In genomic region chr1:43389326-43390313, GRCh38 we compare ENCODE assay signal across 1 cellular context.
TF ChIP-seq lines count a peak whose summit lies in the region.

Gene MED8, minus strand, starts transcription at chr1:43389800. Its CDS starts 36 bp downstream, at chr1:43389764.
Gene SZT2, plus strand, starts transcription at chr1:43389899. Its CDS starts 70 bp downstream, at chr1:43389969.

TF ChIP-seq in K562, 482 proteins besides CTCF, POLR2A, EP300 and RAD21 (continued from another document and continues in another):
- TF ChIP-seq ZNF592 (IDR thresholded peaks at IDR 0.05), result no peak
- TF ChIP-seq CEBPZ (IDR thresholded peaks at IDR 0.05; ENCODE audit: borderline replicate concordance, low read depth, low read length), result peak; percentile 78
- no peak for TF ChIP-seq ZNF785 (CRISPR knock-in tag; IDR thresholded peaks at IDR 0.05)
- TF ChIP-seq ZNF263 (CRISPR knock-in tag; IDR thresholded peaks at IDR 0.05; ENCODE audit: borderline replicate concordance), result peak; percentile 11; the same call in 1 of the 2 replicates
- no peak for TF ChIP-seq THRA (IDR thresholded peaks at IDR 0.05)
- TF ChIP-seq MAX (CRISPR knock-in tag; IDR thresholded peaks at IDR 0.05), result peak; percentile 44; the same call in 1 of the 2 replicates
- no peak for TF ChIP-seq SFPQ (IDR thresholded peaks at IDR 0.05; ENCODE audit: low read depth, low read length)
- no peak for TF ChIP-seq ZNF586 (CRISPR knock-in tag; conservative IDR thresholded peaks at IDR 0.05)
- 0 out of 2 replicates have a peak, but pooled peaks have one; percentile 22 for TF ChIP-seq ZBTB12 (CRISPR knock-in tag; IDR thresholded peaks at IDR 0.05)
- no peak for TF ChIP-seq PPARD (CRISPR knock-in tag; IDR thresholded peaks at IDR 0.05)
- no peak for TF ChIP-seq FOXJ2 (tag; IDR thresholded peaks at IDR 0.05)
- peak; percentile 100 for TF ChIP-seq GABPA (tag; conservative IDR thresholded peaks at IDR 0.05; ENCODE audit: low read depth)
- no peak for TF ChIP-seq ZNF134 (CRISPR knock-in tag; conservative IDR thresholded peaks at IDR 0.05)
- TF ChIP-seq MAZ (CRISPR knock-in tag; conservative IDR thresholded peaks at IDR 0.05 in 1 of 2, IDR thresholded peaks at IDR 0.05 in 1 of 2), result peak; percentile 56 to 61; a peak in 1 of 4 replicates
- no peak for TF ChIP-seq NUFIP1 (IDR thresholded peaks at IDR 0.05; ENCODE audit: partially characterized antibody)
- TF ChIP-seq NFIX (CRISPR knock-in tag; IDR thresholded peaks at IDR 0.05; ENCODE audit: low read depth), result no peak
- TF ChIP-seq ETV5 (CRISPR knock-in tag; IDR thresholded peaks at IDR 0.05; ENCODE audit: low read depth), result peak; percentile 80
- TF ChIP-seq HMBOX1 (IDR thresholded peaks at IDR 0.05), result no peak
- TF ChIP-seq E2F1 (CRISPR knock-in tag; IDR thresholded peaks at IDR 0.05), result peak; percentile 48; the same call in 1 of the 2 replicates
- no peak for TF ChIP-seq ZZZ3 (IDR thresholded peaks at IDR 0.05)
- TF ChIP-seq MEF2A (IDR thresholded peaks at IDR 0.05; ENCODE audit: control insufficient read depth, low read depth, low read length), result no peak
- no peak for TF ChIP-seq CCAR2 (IDR thresholded peaks at IDR 0.05; ENCODE audit: low read depth, low read length)
- no peak for TF ChIP-seq E2F3 (CRISPR knock-in tag; IDR thresholded peaks at IDR 0.05)
- no peak for TF ChIP-seq ZNF644 (tag; IDR thresholded peaks at IDR 0.05; ENCODE audit: low read depth)
- TF ChIP-seq KDM4B (IDR thresholded peaks at IDR 0.05; ENCODE audit: borderline replicate concordance in 2 of 2, low read depth in 1 of 2), result peak in 1 of 2 experiments; percentile 88; a peak in 1 of 4 replicates
- no peak for TF ChIP-seq SMARCC2 (IDR thresholded peaks at IDR 0.05; ENCODE audit: low read depth)
- 0 out of 2 replicates have a peak, but pooled peaks have one; percentile 16 for TF ChIP-seq STAG1 (CRISPR knock-in tag; IDR thresholded peaks at IDR 0.05; ENCODE audit: borderline replicate concordance)
- no peak for TF ChIP-seq CHCHD3 (CRISPR knock-in tag; IDR thresholded peaks at IDR 0.05)
- no peak for TF ChIP-seq ZNF23 (CRISPR knock-in tag; IDR thresholded peaks at IDR 0.05)
- TF ChIP-seq DPF2 (IDR thresholded peaks at IDR 0.05), result peak; percentile 82
- no peak for TF ChIP-seq ZNF282 (CRISPR knock-in tag; IDR thresholded peaks at IDR 0.05)
- no peak for TF ChIP-seq ZNF449 (CRISPR knock-in tag; IDR thresholded peaks at IDR 0.05)
- no peak; the same call in 1 of the 2 replicates for TF ChIP-seq GATAD2A (IDR thresholded peaks at IDR 0.05)
- no peak for TF ChIP-seq ZBED1 (IDR thresholded peaks at IDR 0.05)
- TF ChIP-seq TBL1XR1 (IDR thresholded peaks at IDR 0.05; ENCODE audit: low read length in 2 of 2), result peak in 1 of 2 experiments; percentile 41; a peak in 1 of 4 replicates
- TF ChIP-seq ETV6 (IDR thresholded peaks at IDR 0.05; ENCODE audit: borderline replicate concordance in 1 of 2, low read depth in 2 of 2, low read length in 1 of 2), result no peak
- no peak for TF ChIP-seq ETV6 (CRISPR knock-in tag; IDR thresholded peaks at IDR 0.05; ENCODE audit: borderline replicate concordance)
- TF ChIP-seq ARID3A (IDR thresholded peaks at IDR 0.05; ENCODE audit: borderline replicate concordance, low read depth, low read length), result no peak
- no peak for TF ChIP-seq CBFA2T2 (conservative IDR thresholded peaks at IDR 0.05)
- TF ChIP-seq SMAD1 (IDR thresholded peaks at IDR 0.05; ENCODE audit: low read depth, low read length, partially characterized antibody), result peak; percentile 45
- TF ChIP-seq PCBP2 (IDR thresholded peaks at IDR 0.05; ENCODE audit: low read depth, low read length, poor library complexity, severe bottlenecking), result no peak
- TF ChIP-seq SOX6 (IDR thresholded peaks at IDR 0.05), result peak; percentile 46
- TF ChIP-seq SP1 (CRISPR knock-in tag; IDR thresholded peaks at IDR 0.05), result peak; percentile 78
- TF ChIP-seq CTBP1 (IDR thresholded peaks at IDR 0.05; ENCODE audit: borderline replicate concordance), result peak; percentile 67; the same call in 1 of the 2 replicates
- no peak for TF ChIP-seq DDX20 (tag; IDR thresholded peaks at IDR 0.05; ENCODE audit: low read depth)
- TF ChIP-seq CC2D1A (IDR thresholded peaks at IDR 0.05), result no peak
- TF ChIP-seq PHB (CRISPR knock-in tag; IDR thresholded peaks at IDR 0.05), result no peak
- TF ChIP-seq SMARCA4 (IDR thresholded peaks at IDR 0.05), result peak; percentile 53; the same call in 1 of the 2 replicates
- TF ChIP-seq ZFX (CRISPR knock-in tag; IDR thresholded peaks at IDR 0.05), result peak; percentile 97
- TF ChIP-seq NFIC (IDR thresholded peaks at IDR 0.05), result peak; percentile 77
- no peak; the same call in 1 of the 2 replicates for TF ChIP-seq ZBTB1 (CRISPR knock-in tag; IDR thresholded peaks at IDR 0.05; ENCODE audit: borderline replicate concordance, low read depth)
